Comparison of ENCODE assay signal across 15 cellular contexts in genomic region chr5:158313027-158313738, GRCh38.
DNase-seq lines count a peak whose midpoint lies in the region; ATAC-seq and TF ChIP-seq lines count a peak whose summit lies in the region.
"Had no signal": no experiment of that assay in that cellular context is flagged by ENCODE, and none has a peak within 500 bp of the region (broad histone marks: within the 10 kb centered on the region; RNA-seq: fewer than 3 reads in every experiment).

No MANE protein-coding gene starts in this region.

- POLR2A ChIA-PET in PC-3 (lab: Charles Lee; ENCODE audit: unreplicated experiment), result no interaction called here

- no peaks in the 10 kb centered on the region for H3F3A ChIP-seq in GM23338 (replicated peaks; ENCODE audit: low read depth)
- no peaks in the 10 kb centered on the region for H3F3A ChIP-seq in PC-3 (ENCODE audit: low read length, unreplicated experiment)
- no peaks in the 10 kb centered on the region for H3F3A ChIP-seq in MM.1S (ENCODE audit: insufficient read depth, low read length)

- H2AFZ ChIP-seq in GM23338 (peak overlapping the region; percentile 91), osteoblast (ENCODE audit: low read length) (no peak overlapping the region), PC-3 (ENCODE audit: low read length) (no peak overlapping the region), MM.1S (ENCODE audit: low read length) (no peak overlapping the region)
- H2AFZ ChIP-seq: PC-9 had no signal

- 0 out of 2 replicates have a peak overlapping the region, but pooled peaks have one; percentile 56 for H3K4me2 ChIP-seq in GM23338
- no peak overlapping the region for H3K4me2 ChIP-seq in osteoblast (ENCODE audit: insufficient read depth, low read length)
- H3K4me2 ChIP-seq in PC-3 (ENCODE audit: low read length), result no peak overlapping the region
- H3K4me2 ChIP-seq in MM.1S (ENCODE audit: low read depth, low read length), result no peak overlapping the region
- H3K4me2 ChIP-seq: PC-9 had no signal

- H3K4me1 ChIP-seq in GM23338 (ENCODE audit: insufficient read depth) (peaks cover 18% of the 10 kb centered on the region), NT2/D1 (ENCODE audit: insufficient read depth, insufficient read length) (no peaks in the 10 kb centered on the region), osteoblast (ENCODE audit: insufficient read depth, low read length) (no peaks in the 10 kb centered on the region), PC-3 (ENCODE audit: insufficient read depth, low read length) (no peaks in the 10 kb centered on the region), MM.1S (ENCODE audit: low read length) (0 out of 2 replicates have a peak, but pooled peaks cover 6% of the 10 kb centered on the region)

- DNase-seq in GM23338 (ENCODE audit: low spot score), result peak; percentile 24
- DNase-seq in NT2/D1 (ENCODE audit: low read depth, low spot score), result no peak
- DNase-seq in fibroblast of peridontal ligament (ENCODE audit: extremely low read depth), result peak; percentile 38
- DNase-seq in osteoblast (ENCODE audit: insufficient read length, low spot score, missing footprints), result peak; percentile 62
- DNase-seq in PC-3, result no peak
- no peak for DNase-seq in MM.1S
- DNase-seq: KBM-7, NCI-H1436, NCI-H2029, NCI-H2171, NCI-H748 treated with DMSO at 0.1 percent for 48 hours, PC-9 had no signal

- H4K20me1 ChIP-seq in GM23338 (replicated peaks; ENCODE audit: insufficient read depth), result no peaks in the 10 kb centered on the region
- no peaks in the 10 kb centered on the region for H4K20me1 ChIP-seq in osteoblast (ENCODE audit: insufficient read depth, low read length)
- H4K20me1 ChIP-seq in PC-3 (ENCODE audit: low read length), result no peaks in the 10 kb centered on the region
- H4K20me1 ChIP-seq in MM.1S (ENCODE audit: insufficient read depth, low read length), result no peaks in the 10 kb centered on the region

- CTCF ChIA-PET in PC-3 (lab: Charles Lee), result interaction anchor here (0.5 kb wide), 1 partner anchor 272 kb away, joined by 5 read pairs; no protein-coding TSS in a partner anchor

- H3K9me3 ChIP-seq in NT2/D1 (ENCODE audit: insufficient read depth, low read length) (no peaks in the 10 kb centered on the region), osteoblast (ENCODE audit: low read depth, low read length) (no peaks in the 10 kb centered on the region), PC-3 (ENCODE audit: low read length) (no peaks in the 10 kb centered on the region), MM.1S (replicated peaks; ENCODE audit: insufficient read depth, low read length) (no peaks in the 10 kb centered on the region)

- peak overlapping the region; percentile 56 for H3K9ac ChIP-seq in NT2/D1 (ENCODE audit: insufficient read length, low read depth)
- H3K9ac ChIP-seq in PC-3 (ENCODE audit: low read length), result no peak overlapping the region
- no peak overlapping the region for H3K9ac ChIP-seq in MM.1S (ENCODE audit: low read length)

- H3K4me3 Mint-ChIP-seq in GM23338, result no peak overlapping the region; the same call in 2 of the 3 replicates

- H3K36me3 ChIP-seq in GM23338 (ENCODE audit: insufficient read depth) (no peaks in the 10 kb centered on the region), NT2/D1 (ENCODE audit: insufficient read depth, insufficient read length, low read length) (no peaks in the 10 kb centered on the region), osteoblast (ENCODE audit: insufficient read depth, low read length) (no peaks in the 10 kb centered on the region), PC-3 (ENCODE audit: low read depth, low read length) (no peaks in the 10 kb centered on the region), MM.1S (replicated peaks; ENCODE audit: insufficient read depth, low read length) (no peaks in the 10 kb centered on the region)

- intact Hi-C loops in PC-3 (cut with micrococcal nuclease), result no loop called here

- no peak overlapping the region for H3K27ac ChIP-seq in GM23338 (ENCODE audit: low read depth)
- H3K27ac ChIP-seq in osteoblast (ENCODE audit: low read depth, low read length), result no peak overlapping the region
- H3K27ac ChIP-seq in PC-3 (ENCODE audit: low read length), result no peak overlapping the region
- no peak overlapping the region for H3K27ac ChIP-seq in MM.1S (ENCODE audit: low read length)
- H3K27ac ChIP-seq: C4-2B, HL-60, PC-9 had no signal

- H3K36me3 Mint-ChIP-seq in GM23338 (ENCODE audit: low read depth), result no peaks in the 10 kb centered on the region

- H3K9me2 ChIP-seq in GM23338 (ENCODE audit: insufficient read depth), result no peaks in the 10 kb centered on the region
- H3K9me2 ChIP-seq in PC-3 (replicated peaks; ENCODE audit: low read length), result no peaks in the 10 kb centered on the region
- H3K9me2 ChIP-seq in MM.1S (replicated peaks; ENCODE audit: insufficient read depth, low read length), result no peaks in the 10 kb centered on the region

- peaks cover 7% of the 10 kb centered on the region for H3K27me3 Mint-ChIP-seq in GM23338 (ENCODE audit: insufficient read depth, low read depth, poor library complexity)

- BruUV-seq in PC-3 (replicated peaks; lab: Mats Ljungman, UMichigan), result no TSS peak

- H3K9me3 Mint-ChIP-seq in GM23338, result no peaks in the 10 kb centered on the region

- H3K27me3 ChIP-seq in GM23338 (ENCODE audit: insufficient read depth) (no peaks in the 10 kb centered on the region), NT2/D1 (ENCODE audit: insufficient read depth, insufficient read length) (no peaks in the 10 kb centered on the region), osteoblast (ENCODE audit: insufficient read depth, low read length) (peaks cover 13% of the 10 kb centered on the region), PC-3 (ENCODE audit: low read length) (peaks cover 67% of the 10 kb centered on the region), MM.1S (replicated peaks; ENCODE audit: insufficient read depth, low read length) (no peaks in the 10 kb centered on the region)

- ATAC-seq in GM23338, result peak; percentile 60
- no peak for ATAC-seq in HG02623 (IDR thresholded peaks at IDR 0.05; ENCODE audit: unreplicated experiment)
- ATAC-seq in PC-3, result no peak

- H3K79me2 ChIP-seq in GM23338 (replicated peaks; ENCODE audit: insufficient read depth) (no peaks in the 10 kb centered on the region), osteoblast (ENCODE audit: insufficient read depth, low read length) (no peaks in the 10 kb centered on the region), PC-3 (ENCODE audit: low read length) (no peaks in the 10 kb centered on the region), MM.1S (ENCODE audit: low read length) (no peaks in the 10 kb centered on the region)

- H3K4me1 Mint-ChIP-seq in GM23338, result peaks cover 30% of the 10 kb centered on the region

- H3K4me3 ChIP-seq in GM23338, result no peak overlapping the region
- no peak overlapping the region for H3K4me3 ChIP-seq in NT2/D1 (ENCODE audit: insufficient read length, low read depth)
- no peak overlapping the region for H3K4me3 ChIP-seq in osteoblast (ENCODE audit: insufficient read depth, low read length)
- no peak overlapping the region for H3K4me3 ChIP-seq in PC-3 (ENCODE audit: low read length)
- no peak overlapping the region for H3K4me3 ChIP-seq in MM.1S (ENCODE audit: low read length)
- H3K4me3 ChIP-seq: PC-9 had no signal

- H3K27ac Mint-ChIP-seq in GM23338, result peak overlapping the region; percentile 64

- TF ChIP-seq CTCF in GM23338 (conservative IDR thresholded peaks at IDR 0.05; ENCODE audit: low read depth in 2 of 2) (no peak), osteoblast (IDR thresholded peaks at IDR 0.05; ENCODE audit: extremely low read depth, low read depth, low read length) (no peak), PC-3 (conservative IDR thresholded peaks at IDR 0.05; ENCODE audit: low read depth, low read length) (no peak), MM.1S (IDR thresholded peaks at IDR 0.05; ENCODE audit: low read length) (no peak)

TF ChIP-seq in GM23338, 12 proteins besides CTCF, POLR2A, EP300 and RAD21:
- TF ChIP-seq, protein P1, sequence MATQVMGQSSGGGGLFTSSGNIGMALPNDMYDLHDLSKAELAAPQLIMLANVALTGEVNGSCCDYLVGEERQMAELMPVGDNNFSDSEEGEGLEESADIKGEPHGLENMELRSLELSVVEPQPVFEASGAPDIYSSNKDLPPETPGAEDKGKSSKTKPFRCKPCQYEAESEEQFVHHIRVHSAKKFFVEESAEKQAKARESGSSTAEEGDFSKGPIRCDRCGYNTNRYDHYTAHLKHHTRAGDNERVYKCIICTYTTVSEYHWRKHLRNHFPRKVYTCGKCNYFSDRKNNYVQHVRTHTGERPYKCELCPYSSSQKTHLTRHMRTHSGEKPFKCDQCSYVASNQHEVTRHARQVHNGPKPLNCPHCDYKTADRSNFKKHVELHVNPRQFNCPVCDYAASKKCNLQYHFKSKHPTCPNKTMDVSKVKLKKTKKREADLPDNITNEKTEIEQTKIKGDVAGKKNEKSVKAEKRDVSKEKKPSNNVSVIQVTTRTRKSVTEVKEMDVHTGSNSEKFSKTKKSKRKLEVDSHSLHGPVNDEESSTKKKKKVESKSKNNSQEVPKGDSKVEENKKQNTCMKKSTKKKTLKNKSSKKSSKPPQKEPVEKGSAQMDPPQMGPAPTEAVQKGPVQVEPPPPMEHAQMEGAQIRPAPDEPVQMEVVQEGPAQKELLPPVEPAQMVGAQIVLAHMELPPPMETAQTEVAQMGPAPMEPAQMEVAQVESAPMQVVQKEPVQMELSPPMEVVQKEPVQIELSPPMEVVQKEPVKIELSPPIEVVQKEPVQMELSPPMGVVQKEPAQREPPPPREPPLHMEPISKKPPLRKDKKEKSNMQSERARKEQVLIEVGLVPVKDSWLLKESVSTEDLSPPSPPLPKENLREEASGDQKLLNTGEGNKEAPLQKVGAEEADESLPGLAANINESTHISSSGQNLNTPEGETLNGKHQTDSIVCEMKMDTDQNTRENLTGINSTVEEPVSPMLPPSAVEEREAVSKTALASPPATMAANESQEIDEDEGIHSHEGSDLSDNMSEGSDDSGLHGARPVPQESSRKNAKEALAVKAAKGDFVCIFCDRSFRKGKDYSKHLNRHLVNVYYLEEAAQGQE (IDR thresholded peaks at IDR 0.05; ENCODE audit: unreplicated experiment), result no peak

Comparison
In these comparisons a context has a peak if more than half of its experiments do, and no peak if none do; other contexts are left out.
1. DNase-seq: peak in GM23338 (single experiment), fibroblast of peridontal ligament (single experiment) and osteoblast (single experiment); none in NT2/D1 (single experiment), PC-3 (single experiment) and MM.1S (single experiment).